ENCODE assay signal across 13 cellular contexts in genomic region chr17:4232168-4232813, GRCh38. TPM values are rescaled to one million over a fixed set of nuclear protein-coding genes. Genes with fewer than 3 reads are reported as not detected.
DNase-seq lines count a peak whose midpoint lies in the region; ATAC-seq, FAIRE-seq and TF ChIP-seq lines count a peak whose summit lies in the region.
"Had no signal": no experiment of that assay in that cellular context is flagged by ENCODE, and none has a peak within 500 bp of the region (broad histone marks: within the 10 kb centered on the region; RNA-seq: fewer than 3 reads in every experiment).

No MANE protein-coding gene starts in this region.

- no peak for FAIRE-seq in H54 (lab: Jason Lieb, UNC)
- FAIRE-seq: kidney had no signal

- no peaks in the 10 kb centered on the region for H3K9me3 ChIP-seq in AG04450 (ENCODE audit: control insufficient read depth, insufficient read depth, low read length)
- no peaks in the 10 kb centered on the region for H3K9me3 ChIP-seq in GM23248 (ENCODE audit: low read depth)

- 40 to 45% methylated on average over 4 of the region's 4 CpGs for WGBS in GM23248 (ENCODE audit: low coverage in 1 of 2, low lambda C conversion rate in 2 of 2, missing lambda C conversion rate in 2 of 2), 2 experiments

- H2AFZ ChIP-seq in GM23248 = no peak overlapping the region

- CTCF ChIA-PET in AG04450 (lab: Charles Lee) = interaction anchor here (0.8 to 1.6 kb wide), 2 partner anchors 16 to 17 kb away, joined by 4 to 5 read pairs; no protein-coding TSS in a partner anchor

- no peaks in the 10 kb centered on the region for H4K20me1 ChIP-seq in GM23248 (ENCODE audit: insufficient read depth)

- peaks cover 20% of the 10 kb centered on the region for H3K4me1 Mint-ChIP-seq in activated naive CD8-positive, alpha-beta T cell treated with anti-CD3 and anti-CD28 coated beads for 36 hours
- peaks cover 21% of the 10 kb centered on the region for H3K4me1 Mint-ChIP-seq in activated T-cell treated with anti-CD3 and anti-CD28 coated beads, Interleukin-2, amount 50 U/mL, for 4 hours (ENCODE audit: low read depth)

- TF ChIP-seq CTCF in AG04450 (IDR thresholded peaks at IDR 0.05; ENCODE audit: low read depth, low read length) = no peak

- no peaks in the 10 kb centered on the region for H3K27me3 Mint-ChIP-seq in activated naive CD8-positive, alpha-beta T cell treated with anti-CD3 and anti-CD28 coated beads for 36 hours
- H3K27me3 Mint-ChIP-seq in activated T-cell treated with anti-CD3 and anti-CD28 coated beads, Interleukin-2, amount 50 U/mL, for 4 hours (ENCODE audit: low read depth) = no peaks in the 10 kb centered on the region

- peak overlapping the region; percentile 49 for H3K4me2 ChIP-seq in GM23248 (ENCODE audit: unreplicated experiment)

- intact Hi-C loops in posterior vena cava (cut with DNase I) = no loop called here

- TF ChIP-seq POLR2A in H54 (IDR thresholded peaks at IDR 0.05; ENCODE audit: low read depth, low read length) = no peak

- DNase-seq in AG04450 (ENCODE audit: low read depth, low spot score) (peak; percentile 8), GM23248 (peak; percentile 84), glomerular visceral epithelial cell (ENCODE audit: extremely low spot score) (peak; percentile 6), posterior vena cava (ENCODE audit: low spot score) (no peak), H54 (ENCODE audit: insufficient read length, low spot score) (no peak)
- no peak for DNase-seq in activated naive CD8-positive, alpha-beta T cell treated with anti-CD3 and anti-CD28 coated beads for 36 hours
- no peak for DNase-seq in activated T-cell treated with anti-CD3 and anti-CD28 coated beads, Interleukin-2, amount 50 U/mL, for 4 hours
- DNase-seq: activated effector memory CD4-positive, alpha-beta T cell treated with anti-CD3 and anti-CD28 coated beads, Interleukin-2, amount 50 U/mL, for 16 hours; kidney; NCI-H2029 treated with DMSO at 0.1 percent for 48 hours; stimulated activated CD4-positive, alpha-beta T cell treated with anti-CD3 and anti-CD28 coated beads, Interleukin-2, amount 100 ng/mL, for 24 hours; T-helper 1 cell had no signal

- peaks cover 68% of the 10 kb centered on the region for H3F3A ChIP-seq in GM23248 (ENCODE audit: insufficient read depth)

- H3K36me3 Mint-ChIP-seq in activated naive CD8-positive, alpha-beta T cell treated with anti-CD3 and anti-CD28 coated beads for 36 hours = peaks cover 11% of the 10 kb centered on the region
- peaks cover 26% of the 10 kb centered on the region for H3K36me3 Mint-ChIP-seq in activated T-cell treated with anti-CD3 and anti-CD28 coated beads, Interleukin-2, amount 50 U/mL, for 4 hours (ENCODE audit: insufficient read depth)

- H3K27ac ChIP-seq in AG04450 (ENCODE audit: low read depth, low read length) = no peak overlapping the region
- peak overlapping the region; percentile 57 for H3K27ac ChIP-seq in GM23248

- no peaks in the 10 kb centered on the region for H3K9me2 ChIP-seq in GM23248 (ENCODE audit: insufficient read depth)

- in situ Hi-C loops in GM23248 (cut with MboI) = no loop called here

- POLR2A ChIA-PET in AG04450 (lab: Yijun Ruan, JAX) = no interaction called here

- no peak for ATAC-seq in GM19467 (IDR thresholded peaks at IDR 0.05; ENCODE audit: unreplicated experiment)
- ATAC-seq in activated T-cell treated with anti-CD3 and anti-CD28 coated beads, Interleukin-2, amount 50 U/mL, for 4 hours = no peak

- no peaks in the 10 kb centered on the region for H3K27me3 ChIP-seq in AG04450 (ENCODE audit: control insufficient read depth, insufficient read depth, low read length)
- no peaks in the 10 kb centered on the region for H3K27me3 ChIP-seq in GM23248 (replicated peaks; ENCODE audit: insufficient read depth)

- H3K36me3 ChIP-seq in GM23248 (ENCODE audit: low read depth) = peaks cover 7% of the 10 kb centered on the region; the same call in 1 of the 2 replicates

- peak overlapping the region; percentile 70 for H3K27ac Mint-ChIP-seq in activated naive CD8-positive, alpha-beta T cell treated with anti-CD3 and anti-CD28 coated beads for 36 hours

- H3K4me3 ChIP-seq in AG04450 (ENCODE audit: low read depth, low read length) (no peak overlapping the region), GM23248 (no peak overlapping the region)

- no peak overlapping the region for H3K4me3 Mint-ChIP-seq in activated naive CD8-positive, alpha-beta T cell treated with anti-CD3 and anti-CD28 coated beads for 36 hours
- H3K4me3 Mint-ChIP-seq in activated T-cell treated with anti-CD3 and anti-CD28 coated beads, Interleukin-2, amount 50 U/mL, for 4 hours = no peak overlapping the region

- peaks cover 62% of the 10 kb centered on the region for H3K4me1 ChIP-seq in GM23248 (ENCODE audit: insufficient read depth)

- H3K9ac ChIP-seq in GM23248 = peak overlapping the region; percentile 28

- no peaks in the 10 kb centered on the region for H3K9me3 Mint-ChIP-seq in activated naive CD8-positive, alpha-beta T cell treated with anti-CD3 and anti-CD28 coated beads for 36 hours
- H3K9me3 Mint-ChIP-seq in activated T-cell treated with anti-CD3 and anti-CD28 coated beads, Interleukin-2, amount 50 U/mL, for 4 hours = no peaks in the 10 kb centered on the region

- peaks cover 38% of the 10 kb centered on the region for H3K79me2 ChIP-seq in GM23248 (ENCODE audit: insufficient read depth)

RNA-seq across cellular contexts. Expression of gene ANKFY1, which starts 31.5 kb away (rescaled TPM):
- polyA plus RNA-seq in AG04450 (2011; rRNA removed) (38.8 and 42.8 TPM in 2 replicates), GM23248 (2016; fragmentation: Nextera tagmentation; extraction: Ambion mirVana) (19.5 and 20.1 TPM in 2 replicates)
- 67.3 and 83.3 TPM in 2 replicates for polyA minus RNA-seq in AG04450 (2011; rRNA and poly(A)+ RNA removed)
- 24.2 TPM in 2 replicates for total RNA-seq in GM23248 (2014; rRNA removed; shearing (Covaris generic))
- 10 to 100 TPM; 29.4 to 31.4 TPM for total RNA-seq in activated naive CD8-positive, alpha-beta T cell treated with anti-CD3 and anti-CD28 coated beads for 36 hours
- 10 to 100 TPM; 34.9 to 49.2 TPM for total RNA-seq in posterior vena cava
- total RNA-seq in activated T-cell treated with anti-CD3 and anti-CD28 coated beads, Interleukin-2, amount 50 U/mL, for 4 hours = 10 to 100 TPM; 33.4 to 37.1 (median 34.8) TPM

Comparison
In these comparisons a context has a peak if more than half of its experiments do, and no peak if none do; other contexts are left out.
1. DNase-seq: peak in AG04450 (single experiment), GM23248 (single experiment) and glomerular visceral epithelial cell (single experiment); none in activated naive CD8-positive, alpha-beta T cell treated with anti-CD3 and anti-CD28 coated beads for 36 hours (single experiment), posterior vena cava (single experiment), activated T-cell treated with anti-CD3 and anti-CD28 coated beads, Interleukin-2, amount 50 U/mL, for 4 hours (single experiment) and H54 (single experiment).